Comparison of ENCODE assay signal across 9 cellular contexts in the genomic region with DNA sequence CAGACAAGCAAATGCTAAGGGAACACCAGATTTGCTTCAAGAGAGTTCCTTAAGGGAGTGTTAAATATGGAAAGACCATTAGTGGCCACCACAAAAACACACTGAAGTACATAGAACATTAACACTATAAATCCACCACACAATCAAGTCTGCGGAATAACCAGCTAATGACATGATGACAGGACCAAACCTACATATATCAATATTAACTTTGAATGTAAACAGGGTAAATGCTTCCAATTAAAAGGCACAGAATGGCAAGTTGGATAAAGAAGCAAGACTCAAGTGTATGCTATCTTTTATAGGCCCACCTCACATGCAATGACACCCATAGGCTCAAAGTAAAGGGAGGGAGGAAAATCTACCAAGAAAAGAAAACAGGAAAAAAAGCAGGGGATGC.
"Had no signal": no experiment of that assay in that cellular context is flagged by ENCODE, and none has a peak within 500 bp of the region (broad histone marks: within the 10 kb centered on the region; RNA-seq: fewer than 3 reads in every experiment).

No MANE protein-coding gene starts in this region.

- H3K9me3 ChIP-seq: HAP-1 had no signal

- H3K27ac ChIP-seq: GM23248 had no signal

- H3K27ac Mint-ChIP-seq: GM23338, H9, HFFc6 had no signal

- DNase-seq: GOT3, H7, H9, HCEC 1CT, HFFc6 had no signal

- H3K4me3 ChIP-seq: GM23248, GM23338, HAP-1 had no signal

- ATAC-seq: GM23338, HCT116 had no signal

- H3K4me3 Mint-ChIP-seq: GM23338, H9, HFFc6 had no signal

- H3K36me3 ChIP-seq: HAP-1 had no signal
